ENCODE assay signal across 8 cellular contexts in the genomic region with DNA sequence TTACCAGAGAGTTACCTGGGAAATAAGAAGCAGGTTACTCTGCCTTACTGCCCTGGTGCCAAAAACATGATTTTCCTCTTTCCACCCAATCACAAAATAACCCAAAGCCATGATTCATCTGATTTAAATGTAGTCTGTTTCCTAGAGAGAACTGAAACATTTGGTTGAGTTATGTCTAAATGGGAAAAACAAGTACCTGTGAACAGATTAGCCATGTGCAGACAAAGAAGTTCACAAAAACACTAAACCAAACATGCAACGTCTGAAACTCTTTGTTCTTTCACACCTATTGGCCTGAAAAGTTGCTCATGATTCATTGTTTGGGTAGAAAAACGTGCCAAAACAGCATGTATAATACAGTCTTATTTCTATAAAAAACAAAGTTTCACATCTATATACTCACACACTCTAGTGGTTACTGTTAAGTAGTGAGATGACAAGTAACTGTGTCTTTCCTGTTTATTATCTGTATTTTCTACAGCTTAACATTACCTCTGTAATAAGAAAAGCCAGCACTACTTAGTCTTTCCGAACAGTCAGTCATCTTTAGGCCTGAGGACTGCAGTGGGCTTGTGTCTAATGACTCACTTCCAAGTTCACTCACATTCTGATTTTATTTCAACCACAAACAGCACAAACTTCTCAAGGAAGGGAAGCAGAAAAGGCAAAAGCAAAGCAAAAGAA.
A peak's percentile ranks its signal among the peaks of the same experiment; 100 is the strongest.
DNase-seq lines count a peak whose midpoint lies in the region; ATAC-seq lines count a peak whose summit lies in the region.

No MANE protein-coding gene starts in this region.

- peak overlapping the region; percentile 89 for H3K27ac Mint-ChIP-seq in stimulated activated naive CD8-positive, alpha-beta T cell treated with anti-CD3 and anti-CD28 coated beads, Interleukin-15, Interleukin-2, amounts not matched to agents 100 ng/mL and 50 ng/mL, for 24 hours

- H3K27ac ChIP-seq in cingulate gyrus (ENCODE audit: low read depth, low read length): peak overlapping the region; percentile 91

- no peaks in the 10 kb centered on the region for H3K27me3 Mint-ChIP-seq in stimulated activated naive CD8-positive, alpha-beta T cell treated with anti-CD3 and anti-CD28 coated beads, Interleukin-15, Interleukin-2, amounts not matched to agents 100 ng/mL and 50 ng/mL, for 24 hours

- peak; percentile 85 for ATAC-seq in HG03378 (IDR thresholded peaks at IDR 0.05; ENCODE audit: unreplicated experiment)
- no peak for ATAC-seq in HG02678 (IDR thresholded peaks at IDR 0.05; ENCODE audit: unreplicated experiment)

- H3K9me3 Mint-ChIP-seq in stimulated activated naive CD8-positive, alpha-beta T cell treated with anti-CD3 and anti-CD28 coated beads, Interleukin-15, Interleukin-2, amounts not matched to agents 100 ng/mL and 50 ng/mL, for 24 hours: no peaks in the 10 kb centered on the region

- peaks cover 21% of the 10 kb centered on the region for H3K4me1 Mint-ChIP-seq in stimulated activated naive CD8-positive, alpha-beta T cell treated with anti-CD3 and anti-CD28 coated beads, Interleukin-15, Interleukin-2, amounts not matched to agents 100 ng/mL and 50 ng/mL, for 24 hours (ENCODE audit: low read depth)

- no peaks in the 10 kb centered on the region for H3K36me3 Mint-ChIP-seq in stimulated activated naive CD8-positive, alpha-beta T cell treated with anti-CD3 and anti-CD28 coated beads, Interleukin-15, Interleukin-2, amounts not matched to agents 100 ng/mL and 50 ng/mL, for 24 hours (ENCODE audit: low read depth)

- H3K4me3 Mint-ChIP-seq in stimulated activated naive CD8-positive, alpha-beta T cell treated with anti-CD3 and anti-CD28 coated beads, Interleukin-15, Interleukin-2, amounts not matched to agents 100 ng/mL and 50 ng/mL, for 24 hours: peak overlapping the region; percentile 30

- peak; percentile 32 for DNase-seq in stimulated activated CD4-positive, alpha-beta T cell treated with anti-CD3 and anti-CD28 coated beads, Interleukin-4, amount 100 ng/mL, for 24 hours
- DNase-seq in stimulated activated CD4-positive, alpha-beta T cell treated with anti-CD3 and anti-CD28 coated beads, Interleukin-2, amount 100 ng/mL, for 48 hours: no peak
- DNase-seq in activated gamma-delta T cell treated with Interleukin-2 at 50 U/mL for 16 hours (no peak), iPS-NIHi7 (ENCODE audit: extremely low spot score) (no peak)
